8 cellular contexts compared by ENCODE assay signal in genomic region chr9:136790640-136791465, GRCh38. TPM values are rescaled to one million over a fixed set of nuclear protein-coding genes. Genes with fewer than 3 reads are reported as not detected.
DNase-seq lines count a peak whose midpoint lies in the region; FAIRE-seq and TF ChIP-seq lines count a peak whose summit lies in the region.

TMEM141 (plus strand) TSS chr9:136791344; CDS start chr9:136791371, 27 bp downstream.

- H3K27ac Mint-ChIP-seq in activated naive CD4-positive, alpha-beta T cell treated with anti-CD3 and anti-CD28 coated beads for 36 hours, result peak within 1 kb of the TSS; percentile 79

- DNase-seq in GF-D8 (lab: John Stamatoyannopoulos, UW), result peak; percentile 98
- peak; percentile 91 for DNase-seq in HFF-Myc (ENCODE audit: extremely low read depth, low read depth)
- DNase-seq in NAMALWA (ENCODE audit: low spot score), result peak; percentile 99
- peak; percentile 99 for DNase-seq in SK-N-DZ (ENCODE audit: low spot score)
- peak; percentile 100 for DNase-seq in activated naive CD4-positive, alpha-beta T cell treated with anti-CD3 and anti-CD28 coated beads for 36 hours
- DNase-seq in frontal cortex (ENCODE audit: low spot score in 2 of 2), result peak; percentile 98 to 100
- peak; percentile 96 to 100 (median 100) for DNase-seq in substantia nigra (lab: John Stamatoyannopoulos, UW)

- H3K9me3 Mint-ChIP-seq in activated naive CD4-positive, alpha-beta T cell treated with anti-CD3 and anti-CD28 coated beads for 36 hours, result no peaks in the 10 kb centered on the region

- no peak for FAIRE-seq in frontal cortex (lab: Jason Lieb, UNC)

- peak within 1 kb of the TSS; percentile 89 for H3K4me3 ChIP-seq in HFF-Myc (replicated peaks; ENCODE audit: low read depth, low read length)
- peak within 1 kb of the TSS; percentile 73 to 89 for H3K4me3 ChIP-seq in neutrophil (ENCODE audit: low read depth in 1 of 2, low read length in 1 of 2)

- CTCF ChIA-PET in activated naive CD4-positive, alpha-beta T cell treated with anti-CD3 and anti-CD28 coated beads for 36 hours (lab: Charles Lee), result interaction anchor here (0.6 to 4.0 kb wide), 7 partner anchors 12 to 273 kb away, joined by 3 to 28 read pairs (median 5); partner anchors contain the start of genes ABCA2 and RABL6

- H3K4me1 ChIP-seq in neutrophil (ENCODE audit: control insufficient read depth in 1 of 2, insufficient read depth in 1 of 2, low read depth in 1 of 2, low read length in 1 of 2), result peaks cover 39 to 60% of the 10 kb centered on the region in 2 experiments

- H3K27ac ChIP-seq in neutrophil, result peak within 1 kb of the TSS; percentile 96
- peak within 1 kb of the TSS; percentile 95 for H3K27ac ChIP-seq in substantia nigra (ENCODE audit: low read depth, low read length, poor library complexity, severe bottlenecking)

- no peak for TF ChIP-seq CTCF in HFF-Myc (IDR thresholded peaks at IDR 0.05; ENCODE audit: low read depth, low read length, missing control alignments)
- no peak for TF ChIP-seq CTCF in neutrophil (IDR thresholded peaks at IDR 0.05)

- no peaks in the 10 kb centered on the region for H3K9me3 ChIP-seq in neutrophil

- no peaks in the 10 kb centered on the region for H3K27me3 Mint-ChIP-seq in activated naive CD4-positive, alpha-beta T cell treated with anti-CD3 and anti-CD28 coated beads for 36 hours (ENCODE audit: low read depth)

- peaks cover 18% of the 10 kb centered on the region for H3K4me1 Mint-ChIP-seq in activated naive CD4-positive, alpha-beta T cell treated with anti-CD3 and anti-CD28 coated beads for 36 hours (ENCODE audit: low read depth)

- H3K4me3 Mint-ChIP-seq in activated naive CD4-positive, alpha-beta T cell treated with anti-CD3 and anti-CD28 coated beads for 36 hours, result peak within 1 kb of the TSS; percentile 83

- no peaks in the 10 kb centered on the region for H3K36me3 ChIP-seq in neutrophil

- no peaks in the 10 kb centered on the region for H3K36me3 Mint-ChIP-seq in activated naive CD4-positive, alpha-beta T cell treated with anti-CD3 and anti-CD28 coated beads for 36 hours (ENCODE audit: low read depth)

- intact Hi-C loops in activated naive CD4-positive, alpha-beta T cell treated with anti-CD3 and anti-CD28 coated beads for 36 hours (cut with micrococcal nuclease), result loop anchor here (1.0 to 5.0 kb wide), 10 partner anchors 9 to 308 kb away; partner anchors contain the start of genes C8G, EDF1, FBXW5 and MAN1B1

- no peaks in the 10 kb centered on the region for H3K27me3 ChIP-seq in neutrophil

RNA-seq across cellular contexts. Expression of gene TMEM141, which starts in this region (rescaled TPM):
- 60.5 and 69.3 TPM in 2 replicates for polyA plus RNA-seq in SK-N-DZ (2014; cell fraction: cytosol; rRNA removed)
- 50.6 and 79.9 TPM in 2 replicates for polyA plus RNA-seq in SK-N-DZ (2014; cell fraction: nucleus; rRNA removed)
- total RNA-seq in activated naive CD4-positive, alpha-beta T cell treated with anti-CD3 and anti-CD28 coated beads for 36 hours, result 10 to 100 TPM; 38.1 to 39.6 TPM
- total RNA-seq in frontal cortex, result 17.1 TPM

Comparison
In these comparisons a context has a peak if more than half of its experiments do, and no peak if none do; other contexts are left out.
1. Peak in every context shown above with its lines: DNase-seq, H3K4me3 ChIP-seq and H3K27ac ChIP-seq.